ENCODE assay signal across 20 cellular contexts in genomic region chr5:68334550-68334880, GRCh38.
"Had no signal": no experiment of that assay in that cellular context is flagged by ENCODE, and none has a peak within 500 bp of the region (broad histone marks: within the 10 kb centered on the region; RNA-seq: fewer than 3 reads in every experiment).

No MANE protein-coding gene starts in this region.

- H3K4me3 Mint-ChIP-seq: activated CD4-positive, alpha-beta T cell treated with anti-CD3 and anti-CD28 coated beads, Interleukin-2, amount 10 ng/mL, durations not matched to agents 24 days and 14 days; activated CD8-positive, alpha-beta T cell treated with anti-CD3 and anti-CD28 coated beads for 36 hours; activated naive CD4-positive, alpha-beta T cell treated with anti-CD3 and anti-CD28 coated beads for 36 hours; activated T-cell treated with anti-CD3 and anti-CD28 coated beads, Interleukin-2, amount 50 U/mL, for 24 hours; dendritic cell treated with granulocyte-macrophage colony-stimulating factor and Interleukin-4, amounts not matched to agents 40 ng/mL and 50 ng/mL, for 4 days; nephron progenitor cell had no signal

- ATAC-seq: activated CD8-positive, alpha-beta T cell treated with anti-CD3 and anti-CD28 coated beads for 36 hours had no signal

- H3K27ac ChIP-seq: esophagus squamous epithelium, lower lobe of right lung, sigmoid colon, tibial nerve, vagina had no signal

- H3K4me1 Mint-ChIP-seq: nephron progenitor cell had no signal

- DNase-seq: activated CD4-positive, alpha-beta T cell treated with anti-CD3 and anti-CD28 coated beads, Interleukin-2, amount 10 ng/mL, durations not matched to agents 24 days and 14 days; activated CD8-positive, alpha-beta T cell treated with anti-CD3 and anti-CD28 coated beads for 36 hours; activated naive CD4-positive, alpha-beta T cell treated with anti-CD3 and anti-CD28 coated beads for 36 hours; activated T-cell treated with anti-CD3 and anti-CD28 coated beads, Interleukin-2, amount 50 U/mL, for 24 hours; cerebellar nuclear complex; effector memory CD4-positive, alpha-beta T cell; esophagus squamous epithelium; left cardiac atrium; lower lobe of right lung; nephron progenitor cell; nucleus accumbens; posterior cingulate gyrus; sigmoid colon; stimulated activated CD4-positive, alpha-beta T cell treated with anti-CD3 and anti-CD28 coated beads, Interleukin-12 subunit alpha, Interleukin-12 subunit beta, amount 100 ng/mL, for 4 hours; stimulated activated CD4-positive, alpha-beta T cell treated with anti-CD3 and anti-CD28 coated beads, Interleukin-1b, Interleukin-23, amount 100 ng/mL, for 48 hours; stimulated activated CD8-positive, alpha-beta memory T cell treated with anti-CD3 and anti-CD28 coated beads, Interleukin-4, amount 100 ng/mL, for 48 hours; stimulated activated naive CD4-positive, alpha-beta T cell treated with Interleukin-2 at 50 U/mL for 16 hours had no signal

- H3K27me3 Mint-ChIP-seq: activated CD8-positive, alpha-beta T cell treated with anti-CD3 and anti-CD28 coated beads for 36 hours; activated T-cell treated with anti-CD3 and anti-CD28 coated beads, Interleukin-2, amount 50 U/mL, for 24 hours had no signal

- H3K27ac Mint-ChIP-seq: activated CD4-positive, alpha-beta T cell treated with anti-CD3 and anti-CD28 coated beads, Interleukin-2, amount 10 ng/mL, durations not matched to agents 24 days and 14 days; activated CD8-positive, alpha-beta T cell treated with anti-CD3 and anti-CD28 coated beads for 36 hours; activated naive CD4-positive, alpha-beta T cell treated with anti-CD3 and anti-CD28 coated beads for 36 hours; activated T-cell treated with anti-CD3 and anti-CD28 coated beads, Interleukin-2, amount 50 U/mL, for 24 hours; dendritic cell treated with granulocyte-macrophage colony-stimulating factor and Interleukin-4, amounts not matched to agents 40 ng/mL and 50 ng/mL, for 4 days; nephron progenitor cell had no signal

- H3K4me1 ChIP-seq: esophagus squamous epithelium had no signal

- H3K9me3 Mint-ChIP-seq: activated CD8-positive, alpha-beta T cell treated with anti-CD3 and anti-CD28 coated beads for 36 hours; activated naive CD4-positive, alpha-beta T cell treated with anti-CD3 and anti-CD28 coated beads for 36 hours; activated T-cell treated with anti-CD3 and anti-CD28 coated beads, Interleukin-2, amount 50 U/mL, for 24 hours; dendritic cell treated with granulocyte-macrophage colony-stimulating factor and Interleukin-4, amounts not matched to agents 40 ng/mL and 50 ng/mL, for 4 days had no signal

- H3K27me3 ChIP-seq: esophagus squamous epithelium, sigmoid colon, tibial nerve, vagina had no signal
